ENCODE assay signal across 22 cellular contexts in genomic region chr7:17623546-17624185, GRCh38.
DNase-seq lines count a peak whose midpoint lies in the region; TF ChIP-seq lines count a peak whose summit lies in the region.
"Had no signal": no experiment of that assay in that cellular context is flagged by ENCODE, and none has a peak within 500 bp of the region (broad histone marks: within the 10 kb centered on the region; RNA-seq: fewer than 3 reads in every experiment).

No MANE protein-coding gene starts in this region.

- H3K27ac ChIP-seq in neural progenitor cell = no peak overlapping the region
- no peak overlapping the region for H3K27ac ChIP-seq in SJCRH30
- H3K27ac ChIP-seq: heart left ventricle, left ventricle myocardium inferior, prostate gland, tibial nerve had no signal

- H3K4me1 ChIP-seq in neural progenitor cell (no peaks in the 10 kb centered on the region), SJCRH30 (peaks cover 21% of the 10 kb centered on the region)
- H3K4me1 ChIP-seq: left ventricle myocardium inferior, prostate gland had no signal

- H3K9ac ChIP-seq in neural progenitor cell = no peak overlapping the region

- in situ Hi-C loops in astrocyte of the spinal cord (cut with HindIII; ENCODE audit: low sequenced_read_pairs) = no loop called here

- H3K27me3 Mint-ChIP-seq in neural progenitor cell (ENCODE audit: insufficient read depth, low read depth) = no peaks in the 10 kb centered on the region

- no peaks in the 10 kb centered on the region for H3K27me3 ChIP-seq in neural progenitor cell
- no peaks in the 10 kb centered on the region for H3K27me3 ChIP-seq in SJCRH30
- H3K27me3 ChIP-seq: heart left ventricle, tibial nerve had no signal

- H3F3A ChIP-seq in neural progenitor cell (ENCODE audit: low read depth) = no peaks in the 10 kb centered on the region

- DNase-seq in ELR (ENCODE audit: low read depth) (peak; percentile 44), LHCN-M2 (ENCODE audit: low read depth) (peak; percentile 74), astrocyte of the spinal cord (ENCODE audit: low read depth, low spot score) (peak; percentile 36), neural progenitor cell (ENCODE audit: low spot score) (no peak), cerebellar cortex (ENCODE audit: low spot score) (no peak), SJCRH30 (no peak)
- DNase-seq in stimulated activated CD4-positive, alpha-beta T cell treated with anti-CD3 and anti-CD28 coated beads, Interleukin-1b, Interleukin-23, amount 100 ng/mL, for 48 hours = no peak
- DNase-seq: activated CD4-positive, CD25-positive, alpha-beta regulatory T cell treated with anti-CD3 and anti-CD28 coated beads, Interleukin-2, amount 50 U/mL, for 72 hours; activated naive CD4-positive, alpha-beta T cell treated with anti-CD3 and anti-CD28 coated beads for 36 hours; activated T-cell treated with anti-CD3 and anti-CD28 coated beads, Interleukin-2, amount 50 U/mL, for 48 hours; aorta; DMS79; heart left ventricle; left ventricle myocardium inferior; NCI-H1694 treated with DMSO at 0.1 percent for 48 hours; NCI-H2227 treated with DMSO at 0.1 percent for 48 hours; nephron progenitor cell; stimulated activated CD4-positive, alpha-beta T cell treated with anti-CD3 and anti-CD28 coated beads, Interleukin-4, amount 100 ng/mL, for 1 hour had no signal

- no peaks in the 10 kb centered on the region for H3K79me2 ChIP-seq in neural progenitor cell (ENCODE audit: low read depth)

- H3K9me3 ChIP-seq in neural progenitor cell (ENCODE audit: low read depth) (no peaks in the 10 kb centered on the region), SJCRH30 (replicated peaks) (no peaks in the 10 kb centered on the region)
- H3K9me3 ChIP-seq: heart left ventricle, left ventricle myocardium inferior, prostate gland, tibial nerve had no signal

- H3K4me2 ChIP-seq in neural progenitor cell = no peak overlapping the region

- TF ChIP-seq CTCF in astrocyte of the spinal cord (IDR thresholded peaks at IDR 0.05; ENCODE audit: low read depth, low read length) (no peak), neural progenitor cell (IDR thresholded peaks at IDR 0.05) (no peak)

- H3K36me3 Mint-ChIP-seq in neural progenitor cell = no peaks in the 10 kb centered on the region

- H3K9me3 Mint-ChIP-seq in neural progenitor cell = no peaks in the 10 kb centered on the region
- H3K9me3 Mint-ChIP-seq: activated naive CD4-positive, alpha-beta T cell treated with anti-CD3 and anti-CD28 coated beads for 36 hours; nephron progenitor cell; stimulated activated naive CD8-positive, alpha-beta T cell treated with anti-CD3 and anti-CD28 coated beads, Interleukin-15, Interleukin-2, amounts not matched to agents 100 ng/mL and 50 ng/mL, for 24 hours had no signal

- no peak overlapping the region for H3K4me3 ChIP-seq in astrocyte of the spinal cord (ENCODE audit: low read depth, low read length)
- H3K4me3 ChIP-seq in neural progenitor cell = no peak overlapping the region
- no peak overlapping the region for H3K4me3 ChIP-seq in SJCRH30
- H3K4me3 ChIP-seq: heart left ventricle, left ventricle myocardium inferior, prostate gland, skin epidermis, tibial nerve had no signal

- H3K27ac Mint-ChIP-seq in neural progenitor cell = no peak overlapping the region
- H3K27ac Mint-ChIP-seq: activated naive CD4-positive, alpha-beta T cell treated with anti-CD3 and anti-CD28 coated beads for 36 hours; nephron progenitor cell; stimulated activated naive CD8-positive, alpha-beta T cell treated with anti-CD3 and anti-CD28 coated beads, Interleukin-15, Interleukin-2, amounts not matched to agents 100 ng/mL and 50 ng/mL, for 24 hours had no signal

- peaks cover 11% of the 10 kb centered on the region for H3K4me1 Mint-ChIP-seq in neural progenitor cell

- H3K36me3 ChIP-seq in neural progenitor cell (no peaks in the 10 kb centered on the region), SJCRH30 (no peaks in the 10 kb centered on the region)
- H3K36me3 ChIP-seq: heart left ventricle, left ventricle myocardium inferior, prostate gland, tibial nerve had no signal

- H3K4me3 Mint-ChIP-seq in neural progenitor cell = no peak overlapping the region
- H3K4me3 Mint-ChIP-seq: activated naive CD4-positive, alpha-beta T cell treated with anti-CD3 and anti-CD28 coated beads for 36 hours; nephron progenitor cell; stimulated activated naive CD8-positive, alpha-beta T cell treated with anti-CD3 and anti-CD28 coated beads, Interleukin-15, Interleukin-2, amounts not matched to agents 100 ng/mL and 50 ng/mL, for 24 hours had no signal

- no peaks in the 10 kb centered on the region for H4K20me1 ChIP-seq in neural progenitor cell (ENCODE audit: low read depth)

- peak overlapping the region; percentile 27 for H2AFZ ChIP-seq in neural progenitor cell (replicated peaks)

Comparison
In these comparisons a context has a peak if more than half of its experiments do, and no peak if none do; other contexts are left out.
1. DNase-seq: peak in ELR (single experiment), LHCN-M2 (single experiment) and astrocyte of the spinal cord (single experiment); none in neural progenitor cell (single experiment), cerebellar cortex (single experiment), stimulated activated CD4-positive, alpha-beta T cell treated with anti-CD3 and anti-CD28 coated beads, Interleukin-1b, Interleukin-23, amount 100 ng/mL, for 48 hours (single experiment) and SJCRH30 (0 of 2).